In genomic region chr2:148565272-148565894, GRCh38 we compare ENCODE assay signal across 10 cellular contexts.
DNase-seq lines count a peak whose midpoint lies in the region; ATAC-seq, FAIRE-seq and TF ChIP-seq lines count a peak whose summit lies in the region.
"Had no signal": no experiment of that assay in that cellular context is flagged by ENCODE, and none has a peak within 500 bp of the region (broad histone marks: within the 10 kb centered on the region; RNA-seq: fewer than 3 reads in every experiment).

No MANE protein-coding gene starts in this region.

- CTCF ChIA-PET in A549 (lab: Yijun Ruan, JAX): no interaction called here

- H3K27me3 ChIP-seq in foreskin keratinocyte: peaks cover 15% of the 10 kb centered on the region
- H3K27me3 ChIP-seq: ovary had no signal

- ATAC-seq in A549 (peak; percentile 50 to 74; a peak in 3 of 6 replicates), foreskin keratinocyte (peak; percentile 27)

- POLR2A ChIA-PET in A549 (lab: Yijun Ruan, JAX): no interaction called here

- H3K4me3 ChIP-seq in A549: no peak overlapping the region
- H3K4me3 ChIP-seq: ovary had no signal

- TF ChIP-seq EP300 in A549 (IDR thresholded peaks at IDR 0.05): no peak

- no peaks in the 10 kb centered on the region for H3K4me1 ChIP-seq in A549
- H3K4me1 ChIP-seq in foreskin keratinocyte: no peaks in the 10 kb centered on the region

- in situ Hi-C loops in GM13977 (cut with MboI; ENCODE audit: low pct_unique_long_range_greater_than_20kb, low sequenced_read_pairs, unreplicated experiment): no loop called here

- DNase-seq in A549 (ENCODE audit: low read depth in 1 of 2, low spot score in 1 of 2) (no peak), GM13977 (ENCODE audit: low spot score) (no peak), RKO (ENCODE audit: low spot score) (peak; percentile 12), foreskin keratinocyte (peak in 1 of 2 donors; percentile 11), germinal center (ENCODE audit: low spot score) (no peak), DMS79 (lab: John Stamatoyannopoulos, UW) (no peak), AG20443 (ENCODE audit: low spot score) (no peak)
- DNase-seq in activated CD4-positive, alpha-beta T cell treated with anti-CD3 and anti-CD28 coated beads, Interleukin-2, amount 50 U/mL, for 4 hours: no peak
- DNase-seq: C1 segment of cervical spinal cord, ovary had no signal

- TF ChIP-seq CTCF in A549 (IDR thresholded peaks at IDR 0.05): peak; percentile 29; the same call in 1 of the 3 replicates
- TF ChIP-seq CTCF in GM13977 (IDR thresholded peaks at IDR 0.05; ENCODE audit: extremely low read depth, insufficient read depth, missing control alignments): peak; percentile 37
- TF ChIP-seq CTCF in foreskin keratinocyte (conservative IDR thresholded peaks at IDR 0.05): peak; percentile 53

- no peak for TF ChIP-seq POLR2A in A549 (IDR thresholded peaks at IDR 0.05; ENCODE audit: low read length)

- TF ChIP-seq RAD21 in A549 (conservative IDR thresholded peaks at IDR 0.05 in 1 of 2, IDR thresholded peaks at IDR 0.05 in 1 of 2): peak; percentile 42 to 49

- WGBS in A549 (ENCODE audit: missing lambda C conversion rate): 23% methylated on average over 4 of the region's 4 CpGs

- FAIRE-seq in A549 (lab: Jason Lieb, UNC): no peak

- no peaks in the 10 kb centered on the region for H3K9me3 ChIP-seq in A549
- H3K9me3 ChIP-seq: ovary had no signal

- H3K4me2 ChIP-seq in A549: no peak overlapping the region

- H3K27ac ChIP-seq in A549: no peak overlapping the region
- no peak overlapping the region for H3K27ac ChIP-seq in foreskin keratinocyte
- H3K27ac ChIP-seq: ovary had no signal

TF ChIP-seq in A549, 52 proteins besides CTCF, POLR2A, EP300 and RAD21:
- TF ChIP-seq CHD2 (IDR thresholded peaks at IDR 0.05; ENCODE audit: low read length, partially characterized antibody): no peak
- TF ChIP-seq PHF8 (IDR thresholded peaks at IDR 0.05; ENCODE audit: borderline replicate concordance, low read depth): no peak
- peak; percentile 26; the same call in 1 of the 3 replicates for TF ChIP-seq SMC3 (IDR thresholded peaks at IDR 0.05)
